ENCODE assay signal across 15 cellular contexts in the genomic region with DNA sequence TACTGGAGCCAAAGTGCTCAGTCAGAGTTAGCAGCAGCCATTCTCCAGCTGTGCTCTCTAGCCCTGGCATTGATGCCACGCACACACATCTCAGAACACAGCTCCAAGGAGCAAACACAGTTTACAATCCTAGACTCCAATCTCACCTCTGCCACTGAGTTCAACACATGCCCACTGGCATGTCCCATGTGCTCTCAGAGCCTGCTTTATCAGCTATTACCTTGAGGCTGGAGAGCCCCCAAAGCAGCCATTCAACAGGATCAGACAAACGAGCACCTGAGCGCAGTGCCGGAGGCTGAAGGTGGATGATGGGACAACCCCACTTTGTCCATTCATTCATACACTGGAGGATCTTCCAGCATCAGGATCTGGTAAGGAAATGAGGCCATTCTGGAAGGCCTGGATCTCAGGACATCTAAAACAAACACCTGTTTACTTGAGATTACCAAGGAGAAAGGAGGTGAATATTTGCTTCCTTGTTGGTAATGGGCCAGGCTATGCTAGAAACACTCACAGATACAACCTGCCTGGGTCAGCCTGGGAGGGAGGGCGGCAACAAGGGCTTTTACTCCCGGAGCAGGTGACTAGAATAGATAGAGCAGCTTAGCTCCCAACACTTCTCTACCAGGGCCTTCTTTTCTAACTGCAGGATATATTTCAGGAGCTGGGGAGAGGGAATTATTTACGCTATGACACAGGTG. TPM values are rescaled to one million over a fixed set of nuclear protein-coding genes. Genes with fewer than 3 reads are reported as not detected.
A peak's percentile ranks its signal among the peaks of the same experiment; 100 is the strongest.
DNase-seq lines count a peak whose midpoint lies in the region; ATAC-seq and TF ChIP-seq lines count a peak whose summit lies in the region.
"Had no signal": no experiment of that assay in that cellular context is flagged by ENCODE, and none has a peak within 500 bp of the region (broad histone marks: within the 10 kb centered on the region; RNA-seq: fewer than 3 reads in every experiment).

No MANE protein-coding gene starts in this region.

- no peak for DNase-seq in activated naive CD4-positive, alpha-beta T cell (lab: John Stamatoyannopoulos, UW)
- DNase-seq in activated B cell treated with CpG ODN at 0.5 μM for 24 hours = no peak
- DNase-seq in left lobe of liver (ENCODE audit: low spot score) = no peak
- no peak for DNase-seq in HAP-1 (ENCODE audit: low spot score in 2 of 2)
- DNase-seq in T-helper 9 cell = no peak
- DNase-seq in NCI-H82 treated with DMSO at 0.1 percent for 48 hours (lab: John Stamatoyannopoulos, UW; ENCODE audit: unreplicated experiment) = no peak
- DNase-seq: HFFc6, mesendoderm, NCI-H2107, thyroid gland had no signal

- H3K9me3 ChIP-seq in thymus (ENCODE audit: control insufficient read depth) (no peaks in the 10 kb centered on the region), HAP-1 (no peaks in the 10 kb centered on the region)
- H3K9me3 ChIP-seq: thyroid gland had no signal

- H3K4me1 ChIP-seq in thymus (ENCODE audit: control insufficient read depth, insufficient read depth, low read length) (peaks cover 13% of the 10 kb centered on the region), HAP-1 (no peaks in the 10 kb centered on the region)
- H3K4me1 ChIP-seq: parathyroid adenoma had no signal

- H3K27me3 ChIP-seq in thymus (ENCODE audit: control insufficient read depth, insufficient read depth) = no peaks in the 10 kb centered on the region
- H3K27me3 ChIP-seq in HAP-1 (ENCODE audit: low read depth) = no peaks in the 10 kb centered on the region
- H3K27me3 ChIP-seq: thyroid gland had no signal

- WGBS in thymus = 86% methylated on average over 7 of the region's 7 CpGs

- H3K27me3 Mint-ChIP-seq in activated naive CD4-positive, alpha-beta T cell treated with anti-CD3 and anti-CD28 coated beads, Interleukin-2, amount 50 U/mL, for 24 hours = no peaks in the 10 kb centered on the region
- H3K27me3 Mint-ChIP-seq in activated B cell treated with CpG ODN at 0.5 μM for 24 hours = no peaks in the 10 kb centered on the region
- H3K27me3 Mint-ChIP-seq: brain had no signal

- CTCF ChIA-PET in activated B cell treated with CpG ODN at 0.5 μM for 24 hours (lab: Charles Lee) = no interaction called here

- no peak for ATAC-seq in activated B cell treated with CpG ODN at 0.5 μM for 24 hours (ENCODE audit: low read depth)
- peak; percentile 13 for ATAC-seq in left lobe of liver

- POLR2A ChIA-PET in activated B cell treated with CpG ODN at 0.5 μM for 24 hours (lab: Charles Lee) = interaction anchor here (0.5 to 0.6 kb wide), 2 partner anchors 11 to 305 kb away, joined by 3 to 12 read pairs; no protein-coding TSS in a partner anchor

- intact Hi-C loops in activated B cell treated with CpG ODN at 0.5 μM for 24 hours (cut with micrococcal nuclease) = no loop called here

- no peak for TF ChIP-seq CTCF in activated B cell treated with CpG ODN at 0.5 μM for 24 hours (IDR thresholded peaks at IDR 0.05)

- peaks cover 4% of the 10 kb centered on the region for H3K36me3 Mint-ChIP-seq in activated naive CD4-positive, alpha-beta T cell treated with anti-CD3 and anti-CD28 coated beads, Interleukin-2, amount 50 U/mL, for 24 hours
- peaks cover 15% of the 10 kb centered on the region for H3K36me3 Mint-ChIP-seq in activated B cell treated with CpG ODN at 0.5 μM for 24 hours (ENCODE audit: low read depth)

- H3K4me1 Mint-ChIP-seq in activated naive CD4-positive, alpha-beta T cell treated with anti-CD3 and anti-CD28 coated beads, Interleukin-2, amount 50 U/mL, for 24 hours = peaks cover 34% of the 10 kb centered on the region
- peaks cover 24% of the 10 kb centered on the region for H3K4me1 Mint-ChIP-seq in activated B cell treated with CpG ODN at 0.5 μM for 24 hours

- no peak overlapping the region for H3K4me3 ChIP-seq in thymus (ENCODE audit: low read length)
- H3K4me3 ChIP-seq in HAP-1 = no peak overlapping the region
- H3K4me3 ChIP-seq: thyroid gland had no signal

- peak overlapping the region; percentile 80 for H3K27ac Mint-ChIP-seq in activated naive CD4-positive, alpha-beta T cell treated with anti-CD3 and anti-CD28 coated beads, Interleukin-2, amount 50 U/mL, for 24 hours
- H3K27ac Mint-ChIP-seq in activated B cell treated with CpG ODN at 0.5 μM for 24 hours = peak overlapping the region; percentile 60
- H3K27ac Mint-ChIP-seq: HFFc6 had no signal

- peak overlapping the region; percentile 71 for H3K27ac ChIP-seq in thymus (ENCODE audit: low read depth)
- H3K27ac ChIP-seq: parathyroid adenoma, thyroid gland had no signal

- in situ Hi-C loops in HAP-1 (cut with MboI; ENCODE audit: low sequenced_read_pairs) = no loop called here

- H3K9me3 Mint-ChIP-seq in activated naive CD4-positive, alpha-beta T cell treated with anti-CD3 and anti-CD28 coated beads, Interleukin-2, amount 50 U/mL, for 24 hours = no peaks in the 10 kb centered on the region
- H3K9me3 Mint-ChIP-seq in activated B cell treated with CpG ODN at 0.5 μM for 24 hours = no peaks in the 10 kb centered on the region
- H3K9me3 Mint-ChIP-seq: HFFc6 had no signal

- peak overlapping the region; percentile 30 for H3K4me3 Mint-ChIP-seq in activated naive CD4-positive, alpha-beta T cell treated with anti-CD3 and anti-CD28 coated beads, Interleukin-2, amount 50 U/mL, for 24 hours
- no peak overlapping the region for H3K4me3 Mint-ChIP-seq in activated B cell treated with CpG ODN at 0.5 μM for 24 hours
- H3K4me3 Mint-ChIP-seq: brain, HFFc6 had no signal

- H3K36me3 ChIP-seq in thymus (ENCODE audit: control insufficient read depth, insufficient read depth) = peaks cover 9% of the 10 kb centered on the region
- H3K36me3 ChIP-seq in HAP-1 (replicated peaks) = no peaks in the 10 kb centered on the region
- H3K36me3 ChIP-seq: thyroid gland had no signal

RNA-seq across cellular contexts. Expression of a gene that starts 25.4 kb away (rescaled TPM):
- 25.2 and 30.6 TPM in 2 replicates for total RNA-seq in activated B cell treated with CpG ODN at 0.5 μM for 24 hours
- 35.6 TPM for total RNA-seq in left lobe of liver
- polyA plus RNA-seq in thymus = 10.7 TPM

RNA-seq across cellular contexts. Expression of a gene that starts 25.7 kb away (rescaled TPM):
- total RNA-seq in activated B cell treated with CpG ODN at 0.5 μM for 24 hours (1.2 and 1.9 TPM in 2 replicates), left lobe of liver (2.1 TPM)
- 2.0 TPM for polyA plus RNA-seq in thymus
- total RNA-seq: HT-29 had no signal
